ENCODE assay signal across 8 cellular contexts in the genomic region with DNA sequence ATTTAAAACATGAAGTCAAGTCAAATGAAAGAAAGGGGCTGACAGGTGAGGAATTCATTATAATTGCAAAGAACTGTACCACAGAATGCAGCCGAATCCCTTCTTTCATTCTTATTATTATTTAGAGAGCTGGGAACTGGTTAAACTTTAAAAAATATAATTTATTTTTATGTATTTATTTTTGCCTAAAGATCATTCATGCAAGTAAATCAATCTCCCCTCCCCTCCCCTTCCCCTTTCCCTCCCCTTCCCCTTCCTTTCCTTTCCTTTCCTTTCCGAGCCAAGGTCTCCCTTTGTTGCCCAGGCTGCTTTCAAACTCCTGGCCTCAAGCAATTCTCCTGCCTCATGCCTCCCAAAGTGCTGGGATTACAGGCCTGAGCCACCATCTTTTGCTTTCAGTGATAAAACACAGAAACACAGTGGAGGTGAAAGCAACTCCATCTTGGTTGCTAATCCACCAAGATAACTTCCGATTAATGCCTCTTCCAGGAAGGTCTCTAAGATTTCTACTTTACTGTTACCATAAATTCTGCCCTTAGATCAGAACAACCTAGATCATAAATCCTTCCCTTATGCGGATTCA. TPM values are rescaled to one million over a fixed set of nuclear protein-coding genes. Genes with fewer than 3 reads are reported as not detected.
DNase-seq lines count a peak whose midpoint lies in the region; TF ChIP-seq lines count a peak whose summit lies in the region.

No MANE protein-coding gene starts in this region.

- no peak for TF ChIP-seq POLR2A in transverse colon (IDR thresholded peaks at IDR 0.05)

- 72 to 81% methylated on average over 3 to 4 of the region's 4 CpGs for WGBS in transverse colon (ENCODE audit: low coverage in 1 of 2), 2 donors

- peak overlapping the region; percentile 85 for H3K4me3 Mint-ChIP-seq in activated naive CD4-positive, alpha-beta T cell treated with anti-CD3 and anti-CD28 coated beads, Interleukin-2, amount 50 U/mL, for 24 hours

- no peaks in the 10 kb centered on the region for H3K9me3 ChIP-seq in transverse colon

- no peak for TF ChIP-seq CTCF in transverse colon (IDR thresholded peaks at IDR 0.05)

- in situ Hi-C loops in transverse colon (cut with MboI; ENCODE audit: low pct_ligation_motif_present in 1 of 4, low pct_unique_long_range_greater_than_20kb in 1 of 4, low sequenced_read_pairs in 3 of 4) = no loop called here

- peak overlapping the region; percentile 100 for H3K27ac Mint-ChIP-seq in activated naive CD4-positive, alpha-beta T cell treated with anti-CD3 and anti-CD28 coated beads, Interleukin-2, amount 50 U/mL, for 24 hours

- peaks cover 18 to 66% (median 47%) of the 10 kb centered on the region in 4 donors for H3K4me1 ChIP-seq in transverse colon

- no peaks in the 10 kb centered on the region for H3K9me3 Mint-ChIP-seq in activated naive CD4-positive, alpha-beta T cell treated with anti-CD3 and anti-CD28 coated beads, Interleukin-2, amount 50 U/mL, for 24 hours

- peaks cover 75% of the 10 kb centered on the region for H3K4me1 Mint-ChIP-seq in activated naive CD4-positive, alpha-beta T cell treated with anti-CD3 and anti-CD28 coated beads, Interleukin-2, amount 50 U/mL, for 24 hours

- DNase-seq in activated naive CD4-positive, alpha-beta T cell (lab: John Stamatoyannopoulos, UW) = no peak
- peak; percentile 24 for DNase-seq in mesenteric fat pad (ENCODE audit: low spot score)
- no peak for DNase-seq in transverse colon
- DNase-seq in NCI-H526 (lab: John Stamatoyannopoulos, UW) = no peak
- no peak for DNase-seq in T1000 (lab: John Stamatoyannopoulos, UW)
- DNase-seq in NAMALWA (ENCODE audit: low spot score) = no peak

- H3K27ac ChIP-seq in angular gyrus (ENCODE audit: low read depth, low read length) (peak overlapping the region; percentile 60), transverse colon (peak overlapping the region; percentile 98 to 100 (median 98))

- H3K36me3 ChIP-seq in transverse colon = no peaks in the 10 kb centered on the region

- no peak overlapping the region for H3K4me3 ChIP-seq in transverse colon

- no peaks in the 10 kb centered on the region for H3K27me3 ChIP-seq in transverse colon

- intact Hi-C loops in transverse colon (cut with DNase I; ENCODE audit: low total_unique reads) = no loop called here

- H3K36me3 Mint-ChIP-seq in activated naive CD4-positive, alpha-beta T cell treated with anti-CD3 and anti-CD28 coated beads, Interleukin-2, amount 50 U/mL, for 24 hours = peaks cover 2% of the 10 kb centered on the region

- no peak for TF ChIP-seq EP300 in transverse colon (IDR thresholded peaks at IDR 0.05; ENCODE audit: low read depth)

- peaks cover 2% of the 10 kb centered on the region for H3K27me3 Mint-ChIP-seq in activated naive CD4-positive, alpha-beta T cell treated with anti-CD3 and anti-CD28 coated beads, Interleukin-2, amount 50 U/mL, for 24 hours

RNA-seq across cellular contexts. Expression of a gene that starts 6.0 kb away (rescaled TPM):
- total RNA-seq in mesenteric fat pad (1,241 TPM), transverse colon (1,000 to 10,000 TPM; 1,242 to 1,580 (median 1,406) TPM)

RNA-seq across cellular contexts. Expression of a gene that starts 56.8 kb away (rescaled TPM):
- total RNA-seq in mesenteric fat pad (135 TPM), transverse colon (100 to 1,000 TPM in 1 of 4 donors, 10 to 100 TPM in 3; 33.7 to 252 (median 43.6) TPM)
